8 cellular contexts compared by ENCODE assay signal in genomic region chr5:91383027-91383955, GRCh38. TPM values are rescaled to one million over a fixed set of nuclear protein-coding genes. Genes with fewer than 3 reads are reported as not detected.
DNase-seq lines count a peak whose midpoint lies in the region; ATAC-seq and TF ChIP-seq lines count a peak whose summit lies in the region.

Gene ARRDC3, minus strand, starts transcription at chr5:91383317. Its CDS starts 225 bp downstream, at chr5:91383092.

- peaks cover 8% of the 10 kb centered on the region for H3K36me3 Mint-ChIP-seq in activated T-helper 2 cell treated with anti-CD3 and anti-CD28 coated beads, Interferon-gamma antibody, Interleukin-2, Interleukin-4, amounts not matched to agents 10 μg/mL and 5 μg/mL and 100 μg/mL, durations not matched to agents 14 hours and 24 hours and 36 hours (ENCODE audit: low read depth)
- H3K36me3 Mint-ChIP-seq in natural killer cell = no peaks in the 10 kb centered on the region

- DNase-seq in EH (ENCODE audit: low read depth) (peak; percentile 96), GOT3 (lab: John Stamatoyannopoulos, UW) (peak; percentile 91), LHCN-M2 (ENCODE audit: low read depth) (peak; percentile 97), RWPE2 (ENCODE audit: low spot score) (peak; percentile 97), fibroblast of mammary gland (ENCODE audit: low read depth) (peak; percentile 93), natural killer cell (peak; percentile 96)
- DNase-seq in activated T-helper 2 cell treated with anti-CD3 and anti-CD28 coated beads, Interferon-gamma antibody, Interleukin-2, Interleukin-4, amounts not matched to agents 10 μg/mL and 5 μg/mL and 100 μg/mL, durations not matched to agents 14 hours and 24 hours and 36 hours (ENCODE audit: low spot score) = peak; percentile 96
- peak; percentile 92 to 97 (median 95) for DNase-seq in stimulated activated naive CD4-positive, alpha-beta T cell (lab: John Stamatoyannopoulos, UW)

- H3K4me1 ChIP-seq in RWPE2 (ENCODE audit: insufficient read depth, poor library complexity, severe bottlenecking) = peaks cover 11% of the 10 kb centered on the region

- no peaks in the 10 kb centered on the region for H3K27me3 ChIP-seq in RWPE2 (ENCODE audit: insufficient read depth, poor library complexity, severe bottlenecking)

- TF ChIP-seq CTCF in RWPE2 (IDR thresholded peaks at IDR 0.05; ENCODE audit: poor library complexity, severe bottlenecking) (no peak), fibroblast of mammary gland (conservative IDR thresholded peaks at IDR 0.05; ENCODE audit: control insufficient read depth, insufficient read depth, low read depth, low read length) (no peak), natural killer cell (IDR thresholded peaks at IDR 0.05) (no peak)

- peaks cover 26% of the 10 kb centered on the region for H3K4me1 Mint-ChIP-seq in activated T-helper 2 cell treated with anti-CD3 and anti-CD28 coated beads, Interferon-gamma antibody, Interleukin-2, Interleukin-4, amounts not matched to agents 10 μg/mL and 5 μg/mL and 100 μg/mL, durations not matched to agents 14 hours and 24 hours and 36 hours (ENCODE audit: low read depth)
- peaks cover 32 to 35% of the 10 kb centered on the region in 2 donors for H3K4me1 Mint-ChIP-seq in natural killer cell

- H3K27me3 Mint-ChIP-seq in activated T-helper 2 cell treated with anti-CD3 and anti-CD28 coated beads, Interferon-gamma antibody, Interleukin-2, Interleukin-4, amounts not matched to agents 10 μg/mL and 5 μg/mL and 100 μg/mL, durations not matched to agents 14 hours and 24 hours and 36 hours (ENCODE audit: low read depth) = no peaks in the 10 kb centered on the region
- no peaks in the 10 kb centered on the region for H3K27me3 Mint-ChIP-seq in natural killer cell (ENCODE audit: low read depth in 2 of 2)

- H3K36me3 ChIP-seq in RWPE2 (ENCODE audit: low read depth) = peaks cover 40% of the 10 kb centered on the region

- H3K4me3 ChIP-seq in RWPE2 (ENCODE audit: severe bottlenecking) = peak within 1 kb of the TSS; percentile 63
- H3K4me3 ChIP-seq in fibroblast of mammary gland (ENCODE audit: control insufficient read depth, low read depth, low read length) = peak within 1 kb of the TSS; percentile 83

- intact Hi-C loops in activated T-helper 2 cell treated with anti-CD3 and anti-CD28 coated beads, Interferon-gamma antibody, Interleukin-2, Interleukin-4, amounts not matched to agents 10 μg/mL and 5 μg/mL and 100 μg/mL, durations not matched to agents 14 hours and 24 hours and 36 hours (cut with micrococcal nuclease) = loop anchor here (1.0 to 2.0 kb wide), 3 partner anchors 213 to 443 kb away; no protein-coding TSS in a partner anchor
- intact Hi-C loops in natural killer cell (cut with micrococcal nuclease) = loop anchor here (5.0 kb wide), 1 partner anchor 856 kb away; the partner anchor contains the start of gene LYSMD3

- H3K27ac ChIP-seq in RWPE2 (ENCODE audit: poor library complexity, severe bottlenecking) = peak within 1 kb of the TSS; percentile 97

- H3K27ac Mint-ChIP-seq in activated T-helper 2 cell treated with anti-CD3 and anti-CD28 coated beads, Interferon-gamma antibody, Interleukin-2, Interleukin-4, amounts not matched to agents 10 μg/mL and 5 μg/mL and 100 μg/mL, durations not matched to agents 14 hours and 24 hours and 36 hours = peak within 1 kb of the TSS; percentile 100
- H3K27ac Mint-ChIP-seq in natural killer cell = peak within 1 kb of the TSS; percentile 100

- H3K4me3 Mint-ChIP-seq in activated T-helper 2 cell treated with anti-CD3 and anti-CD28 coated beads, Interferon-gamma antibody, Interleukin-2, Interleukin-4, amounts not matched to agents 10 μg/mL and 5 μg/mL and 100 μg/mL, durations not matched to agents 14 hours and 24 hours and 36 hours (ENCODE audit: low read depth) = peak within 1 kb of the TSS; percentile 98
- peak within 1 kb of the TSS; percentile 99 for H3K4me3 Mint-ChIP-seq in natural killer cell

- H3K9me3 Mint-ChIP-seq in activated T-helper 2 cell treated with anti-CD3 and anti-CD28 coated beads, Interferon-gamma antibody, Interleukin-2, Interleukin-4, amounts not matched to agents 10 μg/mL and 5 μg/mL and 100 μg/mL, durations not matched to agents 14 hours and 24 hours and 36 hours = no peaks in the 10 kb centered on the region
- no peaks in the 10 kb centered on the region for H3K9me3 Mint-ChIP-seq in natural killer cell

- no peaks in the 10 kb centered on the region for H3K9me3 ChIP-seq in RWPE2 (ENCODE audit: severe bottlenecking)

- ATAC-seq in RWPE2 (ENCODE audit: low read depth) (peak; percentile 76), natural killer cell (peak; percentile 30 to 61 (median 33))

RNA-seq across cellular contexts. Expression of gene ARRDC3, which starts in this region (rescaled TPM):
- total RNA-seq in LHCN-M2 (2014; rRNA removed) (45.4 and 45.7 TPM in 2 replicates), natural killer cell (100 to 1,000 TPM; 117 to 375 (median 133) TPM)
- 7.3 TPM for polyA plus RNA-seq in LHCN-M2 (2012)
- total RNA-seq in activated T-helper 2 cell treated with anti-CD3 and anti-CD28 coated beads, Interferon-gamma antibody, Interleukin-2, Interleukin-4, amounts not matched to agents 10 μg/mL and 5 μg/mL and 100 μg/mL, durations not matched to agents 14 hours and 24 hours and 36 hours = 17.6 TPM in 2 replicates

Comparison
In these comparisons a context has a peak if more than half of its experiments do, and no peak if none do; other contexts are left out.
1. Peak in every context shown above with its lines: DNase-seq, ATAC-seq, H3K4me3 ChIP-seq and H3K27ac ChIP-seq.